In genomic region chr3:23811919-23812318, GRCh38 we compare ENCODE assay signal across 1 cellular context.
TF ChIP-seq lines count a peak whose summit lies in the region.

No MANE protein-coding gene starts in this region.

TF ChIP-seq in HepG2, 621 proteins besides CTCF, POLR2A, EP300 and RAD21 (continued from another document):
- TF ChIP-seq KIAA2018 (CRISPR knock-in tag; IDR thresholded peaks at IDR 0.05; ENCODE audit: borderline replicate concordance) (no peak), CAMTA2 (CRISPR knock-in tag; IDR thresholded peaks at IDR 0.05; ENCODE audit: borderline replicate concordance) (no peak), NAIF1 (CRISPR knock-in tag; IDR thresholded peaks at IDR 0.05; ENCODE audit: borderline replicate concordance) (no peak), NFE2L2 (IDR thresholded peaks at IDR 0.05; ENCODE audit: low read length) (no peak), ZFP91 (CRISPR knock-in tag; IDR thresholded peaks at IDR 0.05; ENCODE audit: borderline replicate concordance) (no peak), ZBTB39 (CRISPR knock-in tag; IDR thresholded peaks at IDR 0.05) (no peak), ZNF256 (CRISPR knock-in tag; conservative IDR thresholded peaks at IDR 0.05) (no peak), ZNF207 (IDR thresholded peaks at IDR 0.05; ENCODE audit: borderline replicate concordance) (no peak), XBP1 (CRISPR knock-in tag; IDR thresholded peaks at IDR 0.05) (no peak)
